In the genomic region with DNA sequence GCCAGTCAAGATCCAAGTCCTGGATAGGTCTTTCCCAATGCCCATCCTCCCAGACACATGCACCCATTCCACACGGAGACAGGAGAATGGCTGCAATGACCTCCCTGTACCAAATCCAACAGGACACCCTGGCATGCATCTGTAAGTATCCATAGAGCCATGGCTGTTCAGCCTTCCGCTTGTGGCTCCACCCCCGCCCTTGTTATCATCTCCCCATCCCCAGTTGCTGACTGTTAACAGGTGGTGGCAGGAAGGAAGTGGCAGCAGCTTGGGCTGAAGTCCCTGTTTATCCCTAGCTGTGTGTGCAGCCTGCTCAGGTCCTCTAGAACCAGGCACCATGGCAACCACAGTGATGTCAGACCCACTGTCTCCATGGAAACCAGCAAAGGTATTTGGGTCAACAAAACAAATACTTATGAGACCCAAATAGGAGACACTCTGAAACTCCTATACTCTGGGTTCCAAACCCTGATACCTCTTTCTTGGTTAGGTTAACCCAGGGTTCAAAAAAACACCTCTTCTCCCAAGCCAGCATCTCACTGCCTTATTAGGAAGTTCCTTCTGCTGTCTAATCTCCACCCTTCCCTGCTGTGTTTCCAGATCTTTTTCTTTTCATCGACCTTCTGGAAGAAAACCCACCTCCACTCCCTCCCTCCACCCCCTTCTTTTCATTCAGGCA, we compare ENCODE assay signal across 1 cellular context.
TF ChIP-seq lines count a peak whose summit lies in the region.

No MANE protein-coding gene starts in this region.

TF ChIP-seq in K562, 482 proteins besides CTCF, POLR2A, EP300 and RAD21 (continues in another document):
- TF ChIP-seq MAFG (tag; conservative IDR thresholded peaks at IDR 0.05), result no peak
- TF ChIP-seq FOXJ3 (CRISPR knock-in tag; IDR thresholded peaks at IDR 0.05), result no peak
- TF ChIP-seq TAF7 (tag; IDR thresholded peaks at IDR 0.05), result no peak
- TF ChIP-seq FOXJ2 (tag; IDR thresholded peaks at IDR 0.05), result peak; percentile 82
- no peak for TF ChIP-seq RBM15 (IDR thresholded peaks at IDR 0.05; ENCODE audit: insufficient read depth, low read length)
- no peak for TF ChIP-seq HDAC3 (IDR thresholded peaks at IDR 0.05; ENCODE audit: borderline replicate concordance, partially characterized antibody)
- TF ChIP-seq, protein P1, sequence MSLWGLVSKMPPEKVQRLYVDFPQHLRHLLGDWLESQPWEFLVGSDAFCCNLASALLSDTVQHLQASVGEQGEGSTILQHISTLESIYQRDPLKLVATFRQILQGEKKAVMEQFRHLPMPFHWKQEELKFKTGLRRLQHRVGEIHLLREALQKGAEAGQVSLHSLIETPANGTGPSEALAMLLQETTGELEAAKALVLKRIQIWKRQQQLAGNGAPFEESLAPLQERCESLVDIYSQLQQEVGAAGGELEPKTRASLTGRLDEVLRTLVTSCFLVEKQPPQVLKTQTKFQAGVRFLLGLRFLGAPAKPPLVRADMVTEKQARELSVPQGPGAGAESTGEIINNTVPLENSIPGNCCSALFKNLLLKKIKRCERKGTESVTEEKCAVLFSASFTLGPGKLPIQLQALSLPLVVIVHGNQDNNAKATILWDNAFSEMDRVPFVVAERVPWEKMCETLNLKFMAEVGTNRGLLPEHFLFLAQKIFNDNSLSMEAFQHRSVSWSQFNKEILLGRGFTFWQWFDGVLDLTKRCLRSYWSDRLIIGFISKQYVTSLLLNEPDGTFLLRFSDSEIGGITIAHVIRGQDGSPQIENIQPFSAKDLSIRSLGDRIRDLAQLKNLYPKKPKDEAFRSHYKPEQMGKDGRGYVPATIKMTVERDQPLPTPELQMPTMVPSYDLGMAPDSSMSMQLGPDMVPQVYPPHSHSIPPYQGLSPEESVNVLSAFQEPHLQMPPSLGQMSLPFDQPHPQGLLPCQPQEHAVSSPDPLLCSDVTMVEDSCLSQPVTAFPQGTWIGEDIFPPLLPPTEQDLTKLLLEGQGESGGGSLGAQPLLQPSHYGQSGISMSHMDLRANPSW (CRISPR knock-in tag; IDR thresholded peaks at IDR 0.05), result no peak
- no peak for TF ChIP-seq RFX5 (IDR thresholded peaks at IDR 0.05; ENCODE audit: low read depth, low read length)
- TF ChIP-seq HDAC8 (tag; IDR thresholded peaks at IDR 0.05), result no peak
- no peak for TF ChIP-seq CAMTA2 (CRISPR knock-in tag; conservative IDR thresholded peaks at IDR 0.05)
- TF ChIP-seq CEBPG (CRISPR knock-in tag; IDR thresholded peaks at IDR 0.05), result no peak
- no peak for TF ChIP-seq CEBPG (tag; conservative IDR thresholded peaks at IDR 0.05 in 1 of 2, IDR thresholded peaks at IDR 0.05 in 1 of 2)
- peak; percentile 84 for TF ChIP-seq ETV1 (tag; conservative IDR thresholded peaks at IDR 0.05; ENCODE audit: low read depth)
- TF ChIP-seq ZNF785 (CRISPR knock-in tag; IDR thresholded peaks at IDR 0.05), result no peak
- TF ChIP-seq FOSL1 (tag; conservative IDR thresholded peaks at IDR 0.05), result no peak
- TF ChIP-seq CHCHD3 (CRISPR knock-in tag; IDR thresholded peaks at IDR 0.05), result no peak
- TF ChIP-seq SRSF9 (IDR thresholded peaks at IDR 0.05; ENCODE audit: borderline replicate concordance, low read depth, low read length), result no peak
- no peak for TF ChIP-seq EWSR1 (IDR thresholded peaks at IDR 0.05; ENCODE audit: borderline replicate concordance, low read depth, partially characterized antibody)
- TF ChIP-seq, protein P2, sequence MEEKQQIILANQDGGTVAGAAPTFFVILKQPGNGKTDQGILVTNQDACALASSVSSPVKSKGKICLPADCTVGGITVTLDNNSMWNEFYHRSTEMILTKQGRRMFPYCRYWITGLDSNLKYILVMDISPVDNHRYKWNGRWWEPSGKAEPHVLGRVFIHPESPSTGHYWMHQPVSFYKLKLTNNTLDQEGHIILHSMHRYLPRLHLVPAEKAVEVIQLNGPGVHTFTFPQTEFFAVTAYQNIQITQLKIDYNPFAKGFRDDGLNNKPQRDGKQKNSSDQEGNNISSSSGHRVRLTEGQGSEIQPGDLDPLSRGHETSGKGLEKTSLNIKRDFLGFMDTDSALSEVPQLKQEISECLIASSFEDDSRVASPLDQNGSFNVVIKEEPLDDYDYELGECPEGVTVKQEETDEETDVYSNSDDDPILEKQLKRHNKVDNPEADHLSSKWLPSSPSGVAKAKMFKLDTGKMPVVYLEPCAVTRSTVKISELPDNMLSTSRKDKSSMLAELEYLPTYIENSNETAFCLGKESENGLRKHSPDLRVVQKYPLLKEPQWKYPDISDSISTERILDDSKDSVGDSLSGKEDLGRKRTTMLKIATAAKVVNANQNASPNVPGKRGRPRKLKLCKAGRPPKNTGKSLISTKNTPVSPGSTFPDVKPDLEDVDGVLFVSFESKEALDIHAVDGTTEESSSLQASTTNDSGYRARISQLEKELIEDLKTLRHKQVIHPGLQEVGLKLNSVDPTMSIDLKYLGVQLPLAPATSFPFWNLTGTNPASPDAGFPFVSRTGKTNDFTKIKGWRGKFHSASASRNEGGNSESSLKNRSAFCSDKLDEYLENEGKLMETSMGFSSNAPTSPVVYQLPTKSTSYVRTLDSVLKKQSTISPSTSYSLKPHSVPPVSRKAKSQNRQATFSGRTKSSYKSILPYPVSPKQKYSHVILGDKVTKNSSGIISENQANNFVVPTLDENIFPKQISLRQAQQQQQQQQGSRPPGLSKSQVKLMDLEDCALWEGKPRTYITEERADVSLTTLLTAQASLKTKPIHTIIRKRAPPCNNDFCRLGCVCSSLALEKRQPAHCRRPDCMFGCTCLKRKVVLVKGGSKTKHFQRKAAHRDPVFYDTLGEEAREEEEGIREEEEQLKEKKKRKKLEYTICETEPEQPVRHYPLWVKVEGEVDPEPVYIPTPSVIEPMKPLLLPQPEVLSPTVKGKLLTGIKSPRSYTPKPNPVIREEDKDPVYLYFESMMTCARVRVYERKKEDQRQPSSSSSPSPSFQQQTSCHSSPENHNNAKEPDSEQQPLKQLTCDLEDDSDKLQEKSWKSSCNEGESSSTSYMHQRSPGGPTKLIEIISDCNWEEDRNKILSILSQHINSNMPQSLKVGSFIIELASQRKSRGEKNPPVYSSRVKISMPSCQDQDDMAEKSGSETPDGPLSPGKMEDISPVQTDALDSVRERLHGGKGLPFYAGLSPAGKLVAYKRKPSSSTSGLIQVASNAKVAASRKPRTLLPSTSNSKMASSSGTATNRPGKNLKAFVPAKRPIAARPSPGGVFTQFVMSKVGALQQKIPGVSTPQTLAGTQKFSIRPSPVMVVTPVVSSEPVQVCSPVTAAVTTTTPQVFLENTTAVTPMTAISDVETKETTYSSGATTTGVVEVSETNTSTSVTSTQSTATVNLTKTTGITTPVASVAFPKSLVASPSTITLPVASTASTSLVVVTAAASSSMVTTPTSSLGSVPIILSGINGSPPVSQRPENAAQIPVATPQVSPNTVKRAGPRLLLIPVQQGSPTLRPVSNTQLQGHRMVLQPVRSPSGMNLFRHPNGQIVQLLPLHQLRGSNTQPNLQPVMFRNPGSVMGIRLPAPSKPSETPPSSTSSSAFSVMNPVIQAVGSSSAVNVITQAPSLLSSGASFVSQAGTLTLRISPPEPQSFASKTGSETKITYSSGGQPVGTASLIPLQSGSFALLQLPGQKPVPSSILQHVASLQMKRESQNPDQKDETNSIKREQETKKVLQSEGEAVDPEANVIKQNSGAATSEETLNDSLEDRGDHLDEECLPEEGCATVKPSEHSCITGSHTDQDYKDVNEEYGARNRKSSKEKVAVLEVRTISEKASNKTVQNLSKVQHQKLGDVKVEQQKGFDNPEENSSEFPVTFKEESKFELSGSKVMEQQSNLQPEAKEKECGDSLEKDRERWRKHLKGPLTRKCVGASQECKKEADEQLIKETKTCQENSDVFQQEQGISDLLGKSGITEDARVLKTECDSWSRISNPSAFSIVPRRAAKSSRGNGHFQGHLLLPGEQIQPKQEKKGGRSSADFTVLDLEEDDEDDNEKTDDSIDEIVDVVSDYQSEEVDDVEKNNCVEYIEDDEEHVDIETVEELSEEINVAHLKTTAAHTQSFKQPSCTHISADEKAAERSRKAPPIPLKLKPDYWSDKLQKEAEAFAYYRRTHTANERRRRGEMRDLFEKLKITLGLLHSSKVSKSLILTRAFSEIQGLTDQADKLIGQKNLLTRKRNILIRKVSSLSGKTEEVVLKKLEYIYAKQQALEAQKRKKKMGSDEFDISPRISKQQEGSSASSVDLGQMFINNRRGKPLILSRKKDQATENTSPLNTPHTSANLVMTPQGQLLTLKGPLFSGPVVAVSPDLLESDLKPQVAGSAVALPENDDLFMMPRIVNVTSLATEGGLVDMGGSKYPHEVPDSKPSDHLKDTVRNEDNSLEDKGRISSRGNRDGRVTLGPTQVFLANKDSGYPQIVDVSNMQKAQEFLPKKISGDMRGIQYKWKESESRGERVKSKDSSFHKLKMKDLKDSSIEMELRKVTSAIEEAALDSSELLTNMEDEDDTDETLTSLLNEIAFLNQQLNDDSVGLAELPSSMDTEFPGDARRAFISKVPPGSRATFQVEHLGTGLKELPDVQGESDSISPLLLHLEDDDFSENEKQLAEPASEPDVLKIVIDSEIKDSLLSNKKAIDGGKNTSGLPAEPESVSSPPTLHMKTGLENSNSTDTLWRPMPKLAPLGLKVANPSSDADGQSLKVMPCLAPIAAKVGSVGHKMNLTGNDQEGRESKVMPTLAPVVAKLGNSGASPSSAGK (IDR thresholded peaks at IDR 0.05), result no peak
- TF ChIP-seq ZFP36 (IDR thresholded peaks at IDR 0.05; ENCODE audit: low read depth, low read length, partially characterized antibody), result no peak
- TF ChIP-seq ZNF3 (CRISPR knock-in tag; IDR thresholded peaks at IDR 0.05), result no peak
- 0 out of 2 replicates have a peak, but pooled peaks have one; percentile 44 for TF ChIP-seq BMI1 (IDR thresholded peaks at IDR 0.05; ENCODE audit: low read length)
- TF ChIP-seq, protein P3, sequence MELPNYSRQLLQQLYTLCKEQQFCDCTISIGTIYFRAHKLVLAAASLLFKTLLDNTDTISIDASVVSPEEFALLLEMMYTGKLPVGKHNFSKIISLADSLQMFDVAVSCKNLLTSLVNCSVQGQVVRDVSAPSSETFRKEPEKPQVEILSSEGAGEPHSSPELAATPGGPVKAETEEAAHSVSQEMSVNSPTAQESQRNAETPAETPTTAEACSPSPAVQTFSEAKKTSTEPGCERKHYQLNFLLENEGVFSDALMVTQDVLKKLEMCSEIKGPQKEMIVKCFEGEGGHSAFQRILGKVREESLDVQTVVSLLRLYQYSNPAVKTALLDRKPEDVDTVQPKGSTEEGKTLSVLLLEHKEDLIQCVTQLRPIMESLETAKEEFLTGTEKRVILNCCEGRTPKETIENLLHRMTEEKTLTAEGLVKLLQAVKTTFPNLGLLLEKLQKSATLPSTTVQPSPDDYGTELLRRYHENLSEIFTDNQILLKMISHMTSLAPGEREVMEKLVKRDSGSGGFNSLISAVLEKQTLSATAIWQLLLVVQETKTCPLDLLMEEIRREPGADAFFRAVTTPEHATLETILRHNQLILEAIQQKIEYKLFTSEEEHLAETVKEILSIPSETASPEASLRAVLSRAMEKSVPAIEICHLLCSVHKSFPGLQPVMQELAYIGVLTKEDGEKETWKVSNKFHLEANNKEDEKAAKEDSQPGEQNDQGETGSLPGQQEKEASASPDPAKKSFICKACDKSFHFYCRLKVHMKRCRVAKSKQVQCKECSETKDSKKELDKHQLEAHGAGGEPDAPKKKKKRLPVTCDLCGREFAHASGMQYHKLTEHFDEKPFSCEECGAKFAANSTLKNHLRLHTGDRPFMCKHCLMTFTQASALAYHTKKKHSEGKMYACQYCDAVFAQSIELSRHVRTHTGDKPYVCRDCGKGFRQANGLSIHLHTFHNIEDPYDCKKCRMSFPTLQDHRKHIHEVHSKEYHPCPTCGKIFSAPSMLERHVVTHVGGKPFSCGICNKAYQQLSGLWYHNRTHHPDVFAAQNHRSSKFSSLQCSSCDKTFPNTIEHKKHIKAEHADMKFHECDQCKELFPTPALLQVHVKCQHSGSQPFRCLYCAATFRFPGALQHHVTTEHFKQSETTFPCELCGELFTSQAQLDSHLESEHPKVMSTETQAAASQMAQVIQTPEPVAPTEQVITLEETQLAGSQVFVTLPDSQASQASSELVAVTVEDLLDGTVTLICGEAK (IDR thresholded peaks at IDR 0.05), result no peak
- TF ChIP-seq, protein P3 (CRISPR knock-in tag; IDR thresholded peaks at IDR 0.05), result no peak
- TF ChIP-seq SIRT6 (IDR thresholded peaks at IDR 0.05; ENCODE audit: low read depth, low read length), result no peak
- TF ChIP-seq JUND (IDR thresholded peaks at IDR 0.05; ENCODE audit: borderline replicate concordance, low read depth, low read length), result no peak
- TF ChIP-seq JUND (tag; IDR thresholded peaks at IDR 0.05; ENCODE audit: borderline replicate concordance, low read depth, low read length), result no peak
- no peak for TF ChIP-seq ZSCAN29 (IDR thresholded peaks at IDR 0.05)
- TF ChIP-seq, protein P4, sequence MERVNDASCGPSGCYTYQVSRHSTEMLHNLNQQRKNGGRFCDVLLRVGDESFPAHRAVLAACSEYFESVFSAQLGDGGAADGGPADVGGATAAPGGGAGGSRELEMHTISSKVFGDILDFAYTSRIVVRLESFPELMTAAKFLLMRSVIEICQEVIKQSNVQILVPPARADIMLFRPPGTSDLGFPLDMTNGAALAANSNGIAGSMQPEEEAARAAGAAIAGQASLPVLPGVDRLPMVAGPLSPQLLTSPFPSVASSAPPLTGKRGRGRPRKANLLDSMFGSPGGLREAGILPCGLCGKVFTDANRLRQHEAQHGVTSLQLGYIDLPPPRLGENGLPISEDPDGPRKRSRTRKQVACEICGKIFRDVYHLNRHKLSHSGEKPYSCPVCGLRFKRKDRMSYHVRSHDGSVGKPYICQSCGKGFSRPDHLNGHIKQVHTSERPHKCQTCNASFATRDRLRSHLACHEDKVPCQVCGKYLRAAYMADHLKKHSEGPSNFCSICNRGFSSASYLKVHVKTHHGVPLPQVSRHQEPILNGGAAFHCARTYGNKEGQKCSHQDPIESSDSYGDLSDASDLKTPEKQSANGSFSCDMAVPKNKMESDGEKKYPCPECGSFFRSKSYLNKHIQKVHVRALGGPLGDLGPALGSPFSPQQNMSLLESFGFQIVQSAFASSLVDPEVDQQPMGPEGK (CRISPR knock-in tag; IDR thresholded peaks at IDR 0.05; ENCODE audit: borderline replicate concordance), result no peak
- TF ChIP-seq ZNF57 (CRISPR knock-in tag; IDR thresholded peaks at IDR 0.05), result no peak
- TF ChIP-seq ZNF212 (CRISPR knock-in tag; IDR thresholded peaks at IDR 0.05), result no peak
